ENCODE assay signal across 31 cellular contexts in genomic region chr10:91743460-91743859, GRCh38.
"Had no signal": no experiment of that assay in that cellular context is flagged by ENCODE, and none has a peak within 500 bp of the region (broad histone marks: within the 10 kb centered on the region; RNA-seq: fewer than 3 reads in every experiment).

No MANE protein-coding gene starts in this region.

- ATAC-seq: left lung; mucosa of descending colon; natural killer cell treated with Interleukin-12 subunit alpha and Interleukin-12 subunit beta and Interleukin-15 and Interleukin-18, amount 100 ng/mL, for 72 hours; sciatic nerve; stimulated activated effector memory CD8-positive, alpha-beta T cell treated with anti-CD3 and anti-CD28 coated beads, Interleukin-12 subunit alpha, Interleukin-12 subunit beta, amount 100 ng/mL, for 72 hours; T-helper 17 cell had no signal

- H3K4me3 ChIP-seq: adrenal gland, left lung, lung, mucosa of descending colon, skin epidermis, thoracic aorta, uterus had no signal

- H3K27ac Mint-ChIP-seq: activated CD4-positive, alpha-beta memory T cell treated with anti-CD3 and anti-CD28 coated beads for 36 hours; activated CD4-positive, alpha-beta T cell treated with anti-CD3 and anti-CD28 coated beads, Interleukin-2, amount 10 ng/mL, durations not matched to agents 24 days and 14 days; activated naive CD4-positive, alpha-beta T cell treated with anti-CD3 and anti-CD28 coated beads for 36 hours; activated naive CD8-positive, alpha-beta T cell treated with anti-CD3 and anti-CD28 coated beads for 36 hours; activated T-helper 1 cell treated with anti-CD3 and anti-CD28 coated beads, Interleukin-12 subunit alpha, Interleukin-12 subunit beta, Interleukin-2, Interleukin-4 antibody, amounts not matched to agents 30 ng/mL and 10 ng/mL and 1 ng/mL, durations not matched to agents 14 hours and 24 hours and 36 hours; natural killer cell treated with Interleukin-12 subunit alpha and Interleukin-12 subunit beta and Interleukin-15 and Interleukin-18, amount 100 ng/mL, for 72 hours; stimulated activated effector memory CD8-positive, alpha-beta T cell treated with anti-CD3 and anti-CD28 coated beads, Interleukin-12 subunit alpha, Interleukin-12 subunit beta, amount 100 ng/mL, for 72 hours; stimulated activated naive CD8-positive, alpha-beta T cell treated with anti-CD3 and anti-CD28 coated beads, Interleukin-15, Interleukin-2, amounts not matched to agents 100 ng/mL and 50 ng/mL, for 24 hours; T-helper 17 cell; type B pancreatic cell had no signal

- H3K27ac ChIP-seq: adrenal gland, left lung, skin epidermis, thoracic aorta, uterus had no signal

- DNase-seq: activated CD4-positive, alpha-beta memory T cell treated with anti-CD3 and anti-CD28 coated beads for 36 hours; activated CD4-positive, alpha-beta T cell treated with anti-CD3 and anti-CD28 coated beads, Interleukin-2, amount 10 ng/mL, durations not matched to agents 24 days and 14 days; activated CD4-positive, CD25-positive, alpha-beta regulatory T cell treated with anti-CD3 and anti-CD28 coated beads, Interleukin-2, amount 50 U/mL, for 72 hours; activated CD8-positive, alpha-beta memory T cell treated with anti-CD3 and anti-CD28 coated beads, Interleukin-2, amount 50 U/mL, for 4 hours; activated effector memory CD4-positive, alpha-beta T cell treated with anti-CD3 and anti-CD28 coated beads, Interleukin-2, amount 50 U/mL, for 16 hours; activated naive CD4-positive, alpha-beta T cell treated with anti-CD3 and anti-CD28 coated beads for 36 hours; activated naive CD8-positive, alpha-beta T cell treated with anti-CD3 and anti-CD28 coated beads for 36 hours; activated T-cell treated with anti-CD3 and anti-CD28 coated beads, Interleukin-2, amount 50 U/mL, for 1 hour; adrenal gland; effector CD8-positive, alpha-beta T cell; glutamatergic neuron; left lung; mucosa of descending colon; stimulated activated CD4-positive, alpha-beta T cell treated with anti-CD3 and anti-CD28 coated beads, Interleukin-12 subunit alpha, Interleukin-12 subunit beta, amount 100 ng/mL, for 4 hours; stimulated activated CD4-positive, alpha-beta T cell treated with anti-CD3 and anti-CD28 coated beads, Interleukin-4, amount 100 ng/mL, for 1 hour; T-helper 17 cell; T1000; uterus had no signal

- H3K4me1 ChIP-seq: adrenal gland, left lung, uterus had no signal

- H3K9me3 ChIP-seq: adrenal gland, left lung, mucosa of descending colon, thoracic aorta, uterus had no signal

- H3K36me3 ChIP-seq: adrenal gland, left lung, thoracic aorta, uterus had no signal

- H3K27me3 ChIP-seq: uterus had no signal

- H3K9me3 Mint-ChIP-seq: activated CD4-positive, alpha-beta memory T cell treated with anti-CD3 and anti-CD28 coated beads for 36 hours; activated CD4-positive, alpha-beta T cell treated with anti-CD3 and anti-CD28 coated beads, Interleukin-2, amount 10 ng/mL, durations not matched to agents 24 days and 14 days; activated T-helper 1 cell treated with anti-CD3 and anti-CD28 coated beads, Interleukin-12 subunit alpha, Interleukin-12 subunit beta, Interleukin-2, Interleukin-4 antibody, amounts not matched to agents 30 ng/mL and 10 ng/mL and 1 ng/mL, durations not matched to agents 14 hours and 24 hours and 36 hours; central memory CD8-positive, alpha-beta T cell; natural killer cell treated with Interleukin-12 subunit alpha and Interleukin-12 subunit beta and Interleukin-15 and Interleukin-18, amount 100 ng/mL, for 72 hours; stimulated activated effector memory CD8-positive, alpha-beta T cell treated with anti-CD3 and anti-CD28 coated beads, Interleukin-12 subunit alpha, Interleukin-12 subunit beta, amount 100 ng/mL, for 72 hours; stimulated activated naive CD8-positive, alpha-beta T cell treated with anti-CD3 and anti-CD28 coated beads, Interleukin-15, Interleukin-2, amounts not matched to agents 100 ng/mL and 50 ng/mL, for 24 hours; type B pancreatic cell had no signal

- H3K4me3 Mint-ChIP-seq: activated CD4-positive, alpha-beta memory T cell treated with anti-CD3 and anti-CD28 coated beads for 36 hours; activated CD4-positive, alpha-beta T cell treated with anti-CD3 and anti-CD28 coated beads, Interleukin-2, amount 10 ng/mL, durations not matched to agents 24 days and 14 days; activated naive CD4-positive, alpha-beta T cell treated with anti-CD3 and anti-CD28 coated beads for 36 hours; activated naive CD8-positive, alpha-beta T cell treated with anti-CD3 and anti-CD28 coated beads for 36 hours; activated T-helper 1 cell treated with anti-CD3 and anti-CD28 coated beads, Interleukin-12 subunit alpha, Interleukin-12 subunit beta, Interleukin-2, Interleukin-4 antibody, amounts not matched to agents 30 ng/mL and 10 ng/mL and 1 ng/mL, durations not matched to agents 14 hours and 24 hours and 36 hours; central memory CD8-positive, alpha-beta T cell; natural killer cell treated with Interleukin-12 subunit alpha and Interleukin-12 subunit beta and Interleukin-15 and Interleukin-18, amount 100 ng/mL, for 72 hours; stimulated activated effector memory CD8-positive, alpha-beta T cell treated with anti-CD3 and anti-CD28 coated beads, Interleukin-12 subunit alpha, Interleukin-12 subunit beta, amount 100 ng/mL, for 72 hours; stimulated activated naive CD8-positive, alpha-beta T cell treated with anti-CD3 and anti-CD28 coated beads, Interleukin-15, Interleukin-2, amounts not matched to agents 100 ng/mL and 50 ng/mL, for 24 hours; T-helper 17 cell; type B pancreatic cell had no signal

- H3K4me1 Mint-ChIP-seq: activated CD4-positive, alpha-beta T cell treated with anti-CD3 and anti-CD28 coated beads, Interleukin-2, amount 10 ng/mL, durations not matched to agents 24 days and 14 days; activated naive CD8-positive, alpha-beta T cell treated with anti-CD3 and anti-CD28 coated beads for 36 hours; central memory CD8-positive, alpha-beta T cell; stimulated activated effector memory CD8-positive, alpha-beta T cell treated with anti-CD3 and anti-CD28 coated beads, Interleukin-12 subunit alpha, Interleukin-12 subunit beta, amount 100 ng/mL, for 72 hours had no signal

- FAIRE-seq: bronchial epithelial cell, colon, islet of Langerhans had no signal

- H3K36me3 Mint-ChIP-seq: activated CD4-positive, alpha-beta memory T cell treated with anti-CD3 and anti-CD28 coated beads for 36 hours; activated naive CD8-positive, alpha-beta T cell treated with anti-CD3 and anti-CD28 coated beads for 36 hours; natural killer cell treated with Interleukin-12 subunit alpha and Interleukin-12 subunit beta and Interleukin-15 and Interleukin-18, amount 100 ng/mL, for 72 hours; stimulated activated effector memory CD8-positive, alpha-beta T cell treated with anti-CD3 and anti-CD28 coated beads, Interleukin-12 subunit alpha, Interleukin-12 subunit beta, amount 100 ng/mL, for 72 hours; type B pancreatic cell had no signal
